18 cellular contexts compared by ENCODE assay signal in the genomic region with DNA sequence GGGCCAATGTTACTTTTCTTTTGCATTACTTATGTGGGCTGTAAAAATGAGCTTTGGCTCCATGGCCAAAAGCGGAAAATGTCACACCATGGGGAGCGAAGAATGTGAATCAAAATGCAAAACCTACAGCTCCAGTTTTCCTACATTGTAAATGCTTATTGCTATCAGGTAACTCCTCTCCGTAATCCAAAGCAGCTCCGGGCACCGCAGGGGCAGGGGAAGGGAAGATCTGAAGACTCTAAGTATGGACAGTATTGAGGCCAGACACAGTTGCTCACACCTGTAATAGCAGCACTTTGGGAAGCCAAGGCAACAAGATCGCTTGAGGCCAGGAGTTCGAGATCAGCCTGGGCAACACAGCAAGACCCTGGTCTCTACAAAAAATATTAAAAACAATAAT. TPM values are rescaled to one million over a fixed set of nuclear protein-coding genes. Genes with fewer than 3 reads are reported as not detected.
A peak's percentile ranks its signal among the peaks of the same experiment; 100 is the strongest.
DNase-seq lines count a peak whose midpoint lies in the region; ATAC-seq and TF ChIP-seq lines count a peak whose summit lies in the region.
"Had no signal": no experiment of that assay in that cellular context is flagged by ENCODE, and none has a peak within 500 bp of the region (broad histone marks: within the 10 kb centered on the region; RNA-seq: fewer than 3 reads in every experiment).

No MANE protein-coding gene starts in this region.

- H4K20me1 ChIP-seq in GM23338 (replicated peaks; ENCODE audit: insufficient read depth): no peaks in the 10 kb centered on the region

- no peaks in the 10 kb centered on the region for H3K36me3 ChIP-seq in GM23338 (ENCODE audit: insufficient read depth)
- no peaks in the 10 kb centered on the region for H3K36me3 ChIP-seq in naive thymus-derived CD4-positive, alpha-beta T cell (ENCODE audit: control insufficient read depth in 2 of 3, insufficient read depth in 3 of 3, low read length in 3 of 3)
- H3K36me3 ChIP-seq: MG63, neural progenitor cell, thyroid gland had no signal

- intact Hi-C loops in activated T-helper 1 cell treated with anti-CD3 and anti-CD28 coated beads, Interleukin-12 subunit alpha, Interleukin-12 subunit beta, Interleukin-2, Interleukin-4 antibody, amounts not matched to agents 30 ng/mL and 10 ng/mL and 1 ng/mL, durations not matched to agents 14 hours and 24 hours and 36 hours (cut with micrococcal nuclease): loop anchor here (5.0 kb wide), 2 partner anchors 352 to 628 kb away; a partner anchor contains a TSS
- intact Hi-C loops in naive thymus-derived CD4-positive, alpha-beta T cell (cut with micrococcal nuclease): loop anchor here in 1 of 2 donors (1.0 to 5.0 kb wide), 2 partner anchors 7 to 103 kb away; a partner anchor contains a TSS

- ATAC-seq in GM23338: no peak; the same call in 2 of the 3 replicates
- no peak for ATAC-seq in naive thymus-derived CD4-positive, alpha-beta T cell
- no peak for ATAC-seq in HG03280 (IDR thresholded peaks at IDR 0.05; ENCODE audit: unreplicated experiment)
- no peak for ATAC-seq in GM21723 (IDR thresholded peaks at IDR 0.05; ENCODE audit: unreplicated experiment)
- ATAC-seq: GM12878 had no signal

- no peak for TF ChIP-seq CTCF in GM23338 (conservative IDR thresholded peaks at IDR 0.05; ENCODE audit: low read depth in 2 of 2)

- 0 out of 2 replicates have a peak overlapping the region, but pooled peaks have one; percentile 69 for H2AFZ ChIP-seq in GM23338

- H3K27me3 ChIP-seq in GM23338 (ENCODE audit: insufficient read depth): no peaks in the 10 kb centered on the region
- no peaks in the 10 kb centered on the region for H3K27me3 ChIP-seq in naive thymus-derived CD4-positive, alpha-beta T cell (ENCODE audit: control insufficient read depth in 2 of 2, insufficient read depth in 2 of 2, low read length in 2 of 2)
- H3K27me3 ChIP-seq: MG63, neural progenitor cell, thyroid gland had no signal

- H3K79me2 ChIP-seq in GM23338 (replicated peaks; ENCODE audit: insufficient read depth): no peaks in the 10 kb centered on the region

- no peaks in the 10 kb centered on the region for H3K9me2 ChIP-seq in GM23338 (ENCODE audit: insufficient read depth)

- H3K36me3 Mint-ChIP-seq in T-helper 2 cell treated with Interferon-gamma antibody and Interleukin-4, amounts not matched to agents 5 μg/mL and 100 μg/mL, for 36 hours (ENCODE audit: low read depth): no peaks in the 10 kb centered on the region
- H3K36me3 Mint-ChIP-seq in GM23338 (ENCODE audit: low read depth): no peaks in the 10 kb centered on the region
- H3K36me3 Mint-ChIP-seq in activated T-helper 1 cell treated with anti-CD3 and anti-CD28 coated beads, Interleukin-12 subunit alpha, Interleukin-12 subunit beta, Interleukin-2, Interleukin-4 antibody, amounts not matched to agents 30 ng/mL and 10 ng/mL and 1 ng/mL, durations not matched to agents 14 hours and 24 hours and 36 hours (ENCODE audit: low read depth): peaks cover 6% of the 10 kb centered on the region
- H3K36me3 Mint-ChIP-seq in naive thymus-derived CD4-positive, alpha-beta T cell: no peaks in the 10 kb centered on the region
- H3K36me3 Mint-ChIP-seq: neural progenitor cell had no signal

- H3K27me3 Mint-ChIP-seq in T-helper 2 cell treated with Interferon-gamma antibody and Interleukin-4, amounts not matched to agents 5 μg/mL and 100 μg/mL, for 36 hours (ENCODE audit: low read depth): no peaks in the 10 kb centered on the region
- H3K27me3 Mint-ChIP-seq in GM23338 (ENCODE audit: insufficient read depth, low read depth, poor library complexity): peaks cover 5% of the 10 kb centered on the region
- H3K27me3 Mint-ChIP-seq in activated T-helper 1 cell treated with anti-CD3 and anti-CD28 coated beads, Interleukin-12 subunit alpha, Interleukin-12 subunit beta, Interleukin-2, Interleukin-4 antibody, amounts not matched to agents 30 ng/mL and 10 ng/mL and 1 ng/mL, durations not matched to agents 14 hours and 24 hours and 36 hours (ENCODE audit: insufficient read depth): no peaks in the 10 kb centered on the region
- no peaks in the 10 kb centered on the region for H3K27me3 Mint-ChIP-seq in naive thymus-derived CD4-positive, alpha-beta T cell

- CTCF ChIA-PET in naive thymus-derived CD4-positive, alpha-beta T cell (lab: Charles Lee): interaction anchor here (0.6 to 1.5 kb wide), 4 partner anchors 9 to 1721 kb away, joined by 3 to 5 read pairs (median 3); no protein-coding TSS in a partner anchor

- no peak overlapping the region for H3K27ac ChIP-seq in GM23338 (ENCODE audit: low read depth)
- peak overlapping the region; percentile 28 for H3K27ac ChIP-seq in naive thymus-derived CD4-positive, alpha-beta T cell (ENCODE audit: low read depth, low read length)
- H3K27ac ChIP-seq: epithelial cell of prostate, neural progenitor cell, thyroid gland had no signal

- H3K4me1 Mint-ChIP-seq in T-helper 2 cell treated with Interferon-gamma antibody and Interleukin-4, amounts not matched to agents 5 μg/mL and 100 μg/mL, for 36 hours (ENCODE audit: low read depth): peaks cover 55% of the 10 kb centered on the region
- peaks cover 18% of the 10 kb centered on the region for H3K4me1 Mint-ChIP-seq in GM23338
- peaks cover 73% of the 10 kb centered on the region for H3K4me1 Mint-ChIP-seq in activated T-helper 1 cell treated with anti-CD3 and anti-CD28 coated beads, Interleukin-12 subunit alpha, Interleukin-12 subunit beta, Interleukin-2, Interleukin-4 antibody, amounts not matched to agents 30 ng/mL and 10 ng/mL and 1 ng/mL, durations not matched to agents 14 hours and 24 hours and 36 hours (ENCODE audit: low read depth)
- H3K4me1 Mint-ChIP-seq in naive thymus-derived CD4-positive, alpha-beta T cell: peaks cover 38 to 81% (median 76%) of the 10 kb centered on the region in 7 donors

- no peaks in the 10 kb centered on the region for H3F3A ChIP-seq in GM23338 (replicated peaks; ENCODE audit: low read depth)

- H3K4me2 ChIP-seq in GM23338: peak overlapping the region; percentile 29; the same call in 1 of the 2 replicates
- H3K4me2 ChIP-seq: neural progenitor cell had no signal

- H3K4me3 Mint-ChIP-seq in T-helper 2 cell treated with Interferon-gamma antibody and Interleukin-4, amounts not matched to agents 5 μg/mL and 100 μg/mL, for 36 hours: peak overlapping the region; percentile 72
- no peak overlapping the region for H3K4me3 Mint-ChIP-seq in GM23338
- H3K4me3 Mint-ChIP-seq in activated T-helper 1 cell treated with anti-CD3 and anti-CD28 coated beads, Interleukin-12 subunit alpha, Interleukin-12 subunit beta, Interleukin-2, Interleukin-4 antibody, amounts not matched to agents 30 ng/mL and 10 ng/mL and 1 ng/mL, durations not matched to agents 14 hours and 24 hours and 36 hours: peak overlapping the region; percentile 50
- H3K4me3 Mint-ChIP-seq in naive thymus-derived CD4-positive, alpha-beta T cell: peak overlapping the region; percentile 58 to 85 (median 70)
- H3K4me3 Mint-ChIP-seq: neural progenitor cell had no signal

- H3K4me3 ChIP-seq in GM23338: no peak overlapping the region
- H3K4me3 ChIP-seq in naive thymus-derived CD4-positive, alpha-beta T cell (ENCODE audit: low read length): peak overlapping the region; percentile 22
- H3K4me3 ChIP-seq: GM12878, MG63, neural progenitor cell, thyroid gland had no signal

- POLR2A ChIA-PET in naive thymus-derived CD4-positive, alpha-beta T cell (lab: Charles Lee): interaction anchor here (0.7 to 1.5 kb wide), 3 partner anchors 8 to 102 kb away, joined by 3 to 5 read pairs (median 5); no protein-coding TSS in a partner anchor

- H3K9me3 Mint-ChIP-seq in T-helper 2 cell treated with Interferon-gamma antibody and Interleukin-4, amounts not matched to agents 5 μg/mL and 100 μg/mL, for 36 hours: no peaks in the 10 kb centered on the region
- no peaks in the 10 kb centered on the region for H3K9me3 Mint-ChIP-seq in GM23338
- no peaks in the 10 kb centered on the region for H3K9me3 Mint-ChIP-seq in activated T-helper 1 cell treated with anti-CD3 and anti-CD28 coated beads, Interleukin-12 subunit alpha, Interleukin-12 subunit beta, Interleukin-2, Interleukin-4 antibody, amounts not matched to agents 30 ng/mL and 10 ng/mL and 1 ng/mL, durations not matched to agents 14 hours and 24 hours and 36 hours
- peaks cover 0 to 3% (median 0%) of the 10 kb centered on the region in 11 donors for H3K9me3 Mint-ChIP-seq in naive thymus-derived CD4-positive, alpha-beta T cell
- H3K9me3 Mint-ChIP-seq: neural progenitor cell had no signal

- no peaks in the 10 kb centered on the region for H3K9me3 ChIP-seq in naive thymus-derived CD4-positive, alpha-beta T cell (ENCODE audit: control insufficient read depth in 2 of 3, low read length in 3 of 3)
- H3K9me3 ChIP-seq: MG63, thyroid gland had no signal

- peaks cover 8% of the 10 kb centered on the region; the same call in 1 of the 2 replicates for H3K4me1 ChIP-seq in GM23338 (ENCODE audit: insufficient read depth)
- peaks cover 34 to 75% of the 10 kb centered on the region in 2 donors for H3K4me1 ChIP-seq in naive thymus-derived CD4-positive, alpha-beta T cell (ENCODE audit: control insufficient read depth in 2 of 2, insufficient read depth in 2 of 2, low read length in 2 of 2)
- H3K4me1 ChIP-seq: thyroid gland had no signal

- peak overlapping the region; percentile 83 for H3K27ac Mint-ChIP-seq in T-helper 2 cell treated with Interferon-gamma antibody and Interleukin-4, amounts not matched to agents 5 μg/mL and 100 μg/mL, for 36 hours
- H3K27ac Mint-ChIP-seq in GM23338: peak overlapping the region; percentile 74; the same call in 1 of the 2 replicates
- H3K27ac Mint-ChIP-seq in activated T-helper 1 cell treated with anti-CD3 and anti-CD28 coated beads, Interleukin-12 subunit alpha, Interleukin-12 subunit beta, Interleukin-2, Interleukin-4 antibody, amounts not matched to agents 30 ng/mL and 10 ng/mL and 1 ng/mL, durations not matched to agents 14 hours and 24 hours and 36 hours: peak overlapping the region; percentile 83
- peak overlapping the region; percentile 12 to 94 (median 88) for H3K27ac Mint-ChIP-seq in naive thymus-derived CD4-positive, alpha-beta T cell
- H3K27ac Mint-ChIP-seq: neural progenitor cell had no signal

- DNase-seq in T-helper 2 cell treated with Interferon-gamma antibody and Interleukin-4, amounts not matched to agents 5 μg/mL and 100 μg/mL, for 36 hours (ENCODE audit: low spot score): no peak
- no peak for DNase-seq in T-helper 2 cell
- DNase-seq in GM23338 (ENCODE audit: low spot score): no peak
- DNase-seq in activated T-helper 1 cell treated with anti-CD3 and anti-CD28 coated beads, Interleukin-12 subunit alpha, Interleukin-12 subunit beta, Interleukin-2, Interleukin-4 antibody, amounts not matched to agents 30 ng/mL and 10 ng/mL and 1 ng/mL, durations not matched to agents 14 hours and 24 hours and 36 hours (ENCODE audit: low spot score): no peak
- DNase-seq in naive thymus-derived CD4-positive, alpha-beta T cell: no peak
- no peak for DNase-seq in SIG-M5 (lab: John Stamatoyannopoulos, UW)
- DNase-seq: 8988T, GOT3, mammary epithelial cell, MG63, NCI-H187 treated with DMSO at 0.1 percent for 48 hours, NCI-H524, thyroid gland had no signal

RNA-seq across cellular contexts. Expression of a gene that starts 7.1 kb away (rescaled TPM):
- total RNA-seq in GM23338 (2014; rRNA removed; shearing (Covaris generic)): 96.4 and 113 TPM in 2 replicates
- 13.8 and 14.5 TPM in 2 replicates for polyA plus RNA-seq in GM23338 (2016; fragmentation: Nextera tagmentation; extraction: Ambion mirVana)
- 239 and 252 TPM in 2 replicates for total RNA-seq in activated T-helper 1 cell treated with anti-CD3 and anti-CD28 coated beads, Interleukin-12 subunit alpha, Interleukin-12 subunit beta, Interleukin-2, Interleukin-4 antibody, amounts not matched to agents 30 ng/mL and 10 ng/mL and 1 ng/mL, durations not matched to agents 14 hours and 24 hours and 36 hours
- total RNA-seq in naive thymus-derived CD4-positive, alpha-beta T cell: 10 to 100 TPM; 52.8 to 84.5 (median 58.2) TPM
- 10 to 100 TPM; 10.6 to 29.5 TPM for polyA plus RNA-seq in naive thymus-derived CD4-positive, alpha-beta T cell
